Comparison of ENCODE assay signal across 15 cellular contexts in the genomic region with DNA sequence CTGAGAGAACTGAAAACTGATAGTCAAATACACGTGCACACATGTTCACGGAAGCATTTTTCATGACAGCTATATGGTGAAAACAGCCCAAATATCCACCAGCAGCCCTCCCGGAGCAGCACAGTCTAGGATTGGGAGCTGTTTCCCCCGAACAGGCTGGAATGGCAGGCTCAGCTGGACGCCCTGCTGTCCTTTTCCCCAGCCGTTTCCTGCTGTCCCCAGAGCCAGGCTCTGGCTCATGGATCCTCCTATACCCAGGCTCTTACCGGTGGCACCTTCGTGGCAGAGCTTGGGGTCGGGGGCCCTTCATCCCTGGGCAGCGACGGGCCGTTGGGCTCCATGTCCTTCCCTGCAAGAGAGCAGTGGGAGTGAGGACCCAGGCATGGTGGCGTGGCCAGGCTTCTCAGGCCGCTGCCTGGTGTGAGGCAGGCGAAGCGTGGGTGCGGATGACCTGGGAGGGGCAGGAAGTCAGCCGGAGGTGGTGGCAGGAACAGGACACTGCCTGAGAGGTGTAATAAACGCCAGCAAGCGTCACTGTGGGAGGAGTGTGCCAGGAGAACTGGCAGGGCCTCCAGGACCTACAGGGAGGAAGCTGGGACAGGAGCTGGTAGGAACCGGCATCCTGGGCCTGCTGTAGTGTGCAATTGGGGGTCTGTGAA. TPM values are rescaled to one million over a fixed set of nuclear protein-coding genes. Genes with fewer than 3 reads are reported as not detected.
A peak's percentile ranks its signal among the peaks of the same experiment; 100 is the strongest.
DNase-seq lines count a peak whose midpoint lies in the region; ATAC-seq, FAIRE-seq and TF ChIP-seq lines count a peak whose summit lies in the region.
"Had no signal": no experiment of that assay in that cellular context is flagged by ENCODE, and none has a peak within 500 bp of the region (broad histone marks: within the 10 kb centered on the region; RNA-seq: fewer than 3 reads in every experiment).

No MANE protein-coding gene starts in this region.

- POLR2A ChIA-PET in endothelial cell of umbilical vein (lab: Charles Lee), result no interaction called here
- POLR2A ChIA-PET in naive thymus-derived CD4-positive, alpha-beta T cell (lab: Charles Lee), result no interaction called here

- TF ChIP-seq POLR2A in endothelial cell of umbilical vein (IDR thresholded peaks at IDR 0.05; ENCODE audit: low read depth, low read length) (no peak), vagina (IDR thresholded peaks at IDR 0.05) (no peak)

- H3K79me2 ChIP-seq in endothelial cell of umbilical vein (ENCODE audit: control insufficient read depth, insufficient read depth, low read length), result no peaks in the 10 kb centered on the region

- peak; percentile 21 for ATAC-seq in naive thymus-derived CD4-positive, alpha-beta T cell
- ATAC-seq in GM18517 (IDR thresholded peaks at IDR 0.05; ENCODE audit: unreplicated experiment), result no peak
- no peak for ATAC-seq in activated T-cell treated with anti-CD3 and anti-CD28 coated beads, Interleukin-2, amount 50 U/mL, for 4 hours
- no peak for ATAC-seq in HG02678 (IDR thresholded peaks at IDR 0.05; ENCODE audit: unreplicated experiment)
- ATAC-seq: A549; activated naive CD8-positive, alpha-beta T cell treated with anti-CD3 and anti-CD28 coated beads, Interleukin-2, amount 50 U/mL, for 24 hours; stimulated activated effector memory CD8-positive, alpha-beta T cell treated with anti-CD3 and anti-CD28 coated beads, Interleukin-12 subunit alpha, Interleukin-12 subunit beta, amount 100 ng/mL, for 72 hours; T-cell had no signal

- dilution Hi-C loops in endothelial cell of umbilical vein (cut with MboI; ENCODE audit: extremely low pct_ligation_motif_present, low sequenced_read_pairs), result no loop called here

- peaks cover 25% of the 10 kb centered on the region for H3K4me1 ChIP-seq in endothelial cell of umbilical vein (ENCODE audit: control insufficient read depth, extremely low read depth, insufficient read depth, low read length)
- H3K4me1 ChIP-seq in naive thymus-derived CD4-positive, alpha-beta T cell (ENCODE audit: control insufficient read depth in 2 of 2, insufficient read depth in 2 of 2, low read length in 2 of 2), result no peaks in the 10 kb centered on the region
- peaks cover 63% of the 10 kb centered on the region for H3K4me1 ChIP-seq in vagina

- intact Hi-C loops in endothelial cell of umbilical vein (cut with micrococcal nuclease) (no loop called here), vagina (cut with DNase I) (loop anchor here (5.0 kb wide), 1 partner anchor 36 kb away; no protein-coding TSS in a partner anchor)
- intact Hi-C loops in naive thymus-derived CD4-positive, alpha-beta T cell (cut with micrococcal nuclease), result no loop called here

- no peaks in the 10 kb centered on the region for H3K27me3 ChIP-seq in endothelial cell of umbilical vein (ENCODE audit: control insufficient read depth in 2 of 2, insufficient read depth in 2 of 2, low read length in 2 of 2)
- H3K27me3 ChIP-seq in naive thymus-derived CD4-positive, alpha-beta T cell (ENCODE audit: control insufficient read depth in 2 of 2, insufficient read depth in 2 of 2, low read length in 2 of 2), result no peaks in the 10 kb centered on the region
- no peaks in the 10 kb centered on the region for H3K27me3 ChIP-seq in vagina

- no peaks in the 10 kb centered on the region for H3K27me3 Mint-ChIP-seq in naive thymus-derived CD4-positive, alpha-beta T cell
- no peaks in the 10 kb centered on the region for H3K27me3 Mint-ChIP-seq in activated T-cell treated with anti-CD3 and anti-CD28 coated beads, Interleukin-2, amount 50 U/mL, for 4 hours (ENCODE audit: low read depth)
- H3K27me3 Mint-ChIP-seq: activated naive CD8-positive, alpha-beta T cell treated with anti-CD3 and anti-CD28 coated beads, Interleukin-2, amount 50 U/mL, for 24 hours; T-cell had no signal

- BruUV-seq in endothelial cell of umbilical vein (replicated peaks; lab: Mats Ljungman, UMichigan), result no TSS peak

- H3K36me3 ChIP-seq in endothelial cell of umbilical vein (ENCODE audit: control insufficient read depth in 2 of 2, extremely low read depth in 1 of 2, insufficient read depth in 2 of 2, low read length in 2 of 2), result peaks cover 5 to 12% of the 10 kb centered on the region in 2 experiments
- H3K36me3 ChIP-seq in naive thymus-derived CD4-positive, alpha-beta T cell (ENCODE audit: control insufficient read depth in 2 of 3, insufficient read depth in 3 of 3, low read length in 3 of 3), result no peaks in the 10 kb centered on the region
- H3K36me3 ChIP-seq in vagina, result peaks cover 0 to 10% of the 10 kb centered on the region in 2 donors

- H2AFZ ChIP-seq in endothelial cell of umbilical vein (ENCODE audit: low read depth, low read length), result no peak overlapping the region

- no peaks in the 10 kb centered on the region for H3K9me3 ChIP-seq in endothelial cell of umbilical vein (replicated peaks; ENCODE audit: control insufficient read depth, insufficient read depth, low read length)
- H3K9me3 ChIP-seq in naive thymus-derived CD4-positive, alpha-beta T cell (ENCODE audit: control insufficient read depth in 2 of 3, low read length in 3 of 3), result no peaks in the 10 kb centered on the region
- H3K9me3 ChIP-seq in vagina, result no peaks in the 10 kb centered on the region
- H3K9me3 ChIP-seq: A549 had no signal

- CTCF ChIA-PET in endothelial cell of umbilical vein (lab: Charles Lee), result interaction anchor here (1.5 kb wide), 1 partner anchor 35 kb away, joined by 6 read pairs; no protein-coding TSS in a partner anchor
- CTCF ChIA-PET in naive thymus-derived CD4-positive, alpha-beta T cell (lab: Charles Lee), result interaction anchor here (0.6 kb wide), 1 partner anchor 1432 kb away, joined by 3 read pairs; no protein-coding TSS in a partner anchor

- H3K27ac Mint-ChIP-seq in naive thymus-derived CD4-positive, alpha-beta T cell, result no peak overlapping the region
- H3K27ac Mint-ChIP-seq: activated naive CD8-positive, alpha-beta T cell treated with anti-CD3 and anti-CD28 coated beads, Interleukin-2, amount 50 U/mL, for 24 hours; stimulated activated effector memory CD8-positive, alpha-beta T cell treated with anti-CD3 and anti-CD28 coated beads, Interleukin-12 subunit alpha, Interleukin-12 subunit beta, amount 100 ng/mL, for 72 hours; T-cell had no signal

- H4K20me1 ChIP-seq in endothelial cell of umbilical vein (replicated peaks; ENCODE audit: control insufficient read depth, extremely low read depth, insufficient read depth, low read length), result no peaks in the 10 kb centered on the region

- no peak overlapping the region for H3K4me3 Mint-ChIP-seq in naive thymus-derived CD4-positive, alpha-beta T cell
- no peak overlapping the region for H3K4me3 Mint-ChIP-seq in activated T-cell treated with anti-CD3 and anti-CD28 coated beads, Interleukin-2, amount 50 U/mL, for 4 hours
- H3K4me3 Mint-ChIP-seq: activated naive CD8-positive, alpha-beta T cell treated with anti-CD3 and anti-CD28 coated beads, Interleukin-2, amount 50 U/mL, for 24 hours; stimulated activated effector memory CD8-positive, alpha-beta T cell treated with anti-CD3 and anti-CD28 coated beads, Interleukin-12 subunit alpha, Interleukin-12 subunit beta, amount 100 ng/mL, for 72 hours; T-cell had no signal

- no peak overlapping the region for H3K9ac ChIP-seq in endothelial cell of umbilical vein (replicated peaks; ENCODE audit: extremely low read depth, insufficient read depth, low read length)

- no peaks in the 10 kb centered on the region for H3K36me3 Mint-ChIP-seq in naive thymus-derived CD4-positive, alpha-beta T cell
- H3K36me3 Mint-ChIP-seq in activated T-cell treated with anti-CD3 and anti-CD28 coated beads, Interleukin-2, amount 50 U/mL, for 4 hours (ENCODE audit: insufficient read depth), result no peaks in the 10 kb centered on the region
- H3K36me3 Mint-ChIP-seq: T-cell had no signal

- peaks cover 0 to 4% (median 0%) of the 10 kb centered on the region in 7 donors for H3K4me1 Mint-ChIP-seq in naive thymus-derived CD4-positive, alpha-beta T cell
- no peaks in the 10 kb centered on the region for H3K4me1 Mint-ChIP-seq in activated T-cell treated with anti-CD3 and anti-CD28 coated beads, Interleukin-2, amount 50 U/mL, for 4 hours (ENCODE audit: low read depth)
- H3K4me1 Mint-ChIP-seq: activated naive CD8-positive, alpha-beta T cell treated with anti-CD3 and anti-CD28 coated beads, Interleukin-2, amount 50 U/mL, for 24 hours; stimulated activated effector memory CD8-positive, alpha-beta T cell treated with anti-CD3 and anti-CD28 coated beads, Interleukin-12 subunit alpha, Interleukin-12 subunit beta, amount 100 ng/mL, for 72 hours; T-cell had no signal

- no peak for TF ChIP-seq CTCF in endothelial cell of umbilical vein (IDR thresholded peaks at IDR 0.05; ENCODE audit: extremely low read depth in 1 of 2, insufficient read depth in 1 of 2, low read depth in 1 of 2, low read length in 2 of 2)
- TF ChIP-seq CTCF in vagina (IDR thresholded peaks at IDR 0.05), result no peak

- DNase-seq in SHP77 (lab: John Stamatoyannopoulos, UW) (peak; percentile 3 to 40), SHP77 treated with DMSO at 0.1 percent for 48 hours (lab: John Stamatoyannopoulos, UW) (no peak), endothelial cell of umbilical vein (ENCODE audit: low read depth, low spot score) (peak; percentile 16), vagina (ENCODE audit: extremely low spot score in 2 of 2) (no peak)
- DNase-seq in naive thymus-derived CD4-positive, alpha-beta T cell, result no peak
- no peak for DNase-seq in activated T-cell treated with anti-CD3 and anti-CD28 coated beads, Interleukin-2, amount 50 U/mL, for 4 hours
- DNase-seq: activated CD8-positive, alpha-beta memory T cell treated with anti-CD3 and anti-CD28 coated beads for 24 hours; activated naive CD8-positive, alpha-beta T cell treated with anti-CD3 and anti-CD28 coated beads, Interleukin-2, amount 50 U/mL, for 24 hours; DND-41; NCI-H1092 treated with DMSO at 0.1 percent for 48 hours had no signal

- H3K4me3 ChIP-seq in endothelial cell of umbilical vein (replicated peaks in 1 of 3; ENCODE audit: insufficient read depth in 1 of 3, low read depth in 1 of 3, low read length in 3 of 3), result no peak overlapping the region
- no peak overlapping the region for H3K4me3 ChIP-seq in naive thymus-derived CD4-positive, alpha-beta T cell (ENCODE audit: low read length)
- no peak overlapping the region for H3K4me3 ChIP-seq in vagina
- H3K4me3 ChIP-seq: A549 had no signal

- H3K4me2 ChIP-seq in endothelial cell of umbilical vein (ENCODE audit: insufficient read depth, low read length), result no peak overlapping the region
- H3K4me2 ChIP-seq: A549 had no signal

- H3K9me1 ChIP-seq in endothelial cell of umbilical vein (replicated peaks; ENCODE audit: control insufficient read depth, extremely low read depth, insufficient read depth, low read length), result no peaks in the 10 kb centered on the region

- H3K27ac ChIP-seq in endothelial cell of umbilical vein (ENCODE audit: insufficient read depth, low read depth, low read length), result no peak overlapping the region
- H3K27ac ChIP-seq in naive thymus-derived CD4-positive, alpha-beta T cell (ENCODE audit: low read depth, low read length), result no peak overlapping the region
- H3K27ac ChIP-seq in vagina, result peak overlapping the region; percentile 72
- H3K27ac ChIP-seq: A549 had no signal

- H3K9me3 Mint-ChIP-seq in naive thymus-derived CD4-positive, alpha-beta T cell, result peaks cover 0 to 1% (median 0%) of the 10 kb centered on the region in 11 donors
- H3K9me3 Mint-ChIP-seq in activated T-cell treated with anti-CD3 and anti-CD28 coated beads, Interleukin-2, amount 50 U/mL, for 4 hours, result no peaks in the 10 kb centered on the region
- H3K9me3 Mint-ChIP-seq: activated naive CD8-positive, alpha-beta T cell treated with anti-CD3 and anti-CD28 coated beads, Interleukin-2, amount 50 U/mL, for 24 hours; stimulated activated effector memory CD8-positive, alpha-beta T cell treated with anti-CD3 and anti-CD28 coated beads, Interleukin-12 subunit alpha, Interleukin-12 subunit beta, amount 100 ng/mL, for 72 hours; T-cell had no signal

- FAIRE-seq in endothelial cell of umbilical vein (lab: Jason Lieb, UNC), result peak; percentile 21
- FAIRE-seq: A549 had no signal

RNA-seq across cellular contexts. Expression of gene OSBPL5, which starts 38.8 kb away (rescaled TPM):
- total RNA-seq in endothelial cell of umbilical vein (30.2 and 37.7 TPM in 2 replicates), vagina (88.4 TPM)
- 8.6 and 8.7 TPM in 2 replicates for polyA plus RNA-seq in endothelial cell of umbilical vein
- 5.1 and 7.4 TPM in 2 replicates for polyA plus RNA-seq in endothelial cell of umbilical vein (2011; cell fraction: cytosol; rRNA removed)
- polyA plus RNA-seq in endothelial cell of umbilical vein (2011; cell fraction: nucleus; rRNA removed), result 44.8 and 50.4 TPM in 2 replicates
- 12.2 and 21.7 TPM in 2 replicates for polyA plus RNA-seq in endothelial cell of umbilical vein (2012)
- 11.6 and 15.5 TPM in 2 replicates for polyA minus RNA-seq in endothelial cell of umbilical vein
- 30.7 TPM for polyA minus RNA-seq in endothelial cell of umbilical vein (2011; cell fraction: cytosol; rRNA and poly(A)+ RNA removed)
- 29.0 and 47.7 TPM in 2 replicates for polyA minus RNA-seq in endothelial cell of umbilical vein (2011; cell fraction: nucleus; rRNA and poly(A)+ RNA removed)
- 10 to 100 TPM in 2 of 5 experiments, 1 to 10 TPM in 3; 3.7 to 76.7 (median 6.5) TPM for total RNA-seq in naive thymus-derived CD4-positive, alpha-beta T cell
- polyA plus RNA-seq in naive thymus-derived CD4-positive, alpha-beta T cell, result 1 to 10 TPM in 1 of 2 donors, under 1 TPM in 1; 0.51 to 2.7 TPM
- total RNA-seq in activated T-cell treated with anti-CD3 and anti-CD28 coated beads, Interleukin-2, amount 50 U/mL, for 4 hours, result 1 to 10 TPM; 2.7 to 5.0 (median 4.0) TPM

Comparison
In these comparisons a context has a peak if more than half of its experiments do, and no peak if none do; other contexts are left out.
1. DNase-seq: peak in SHP77 (2 of 2) and endothelial cell of umbilical vein (single experiment); none in SHP77 treated with DMSO at 0.1 percent for 48 hours (single experiment), naive thymus-derived CD4-positive, alpha-beta T cell (0 of 9), vagina (0 of 2) and activated T-cell treated with anti-CD3 and anti-CD28 coated beads, Interleukin-2, amount 50 U/mL, for 4 hours (single experiment).